1 cellular context compared by ENCODE assay signal in genomic region chr5:132829742-132830435, GRCh38.
TF ChIP-seq lines count a peak whose summit lies in the region.

No MANE protein-coding gene starts in this region.

TF ChIP-seq in K562, 482 proteins besides CTCF, POLR2A, EP300 and RAD21 (continued from another document and continues in another):
- TF ChIP-seq RCOR1 (IDR thresholded peaks at IDR 0.05; ENCODE audit: borderline replicate concordance in 1 of 2, low read depth in 2 of 2, low read length in 2 of 2) (0 out of 4 replicates have a peak, but pooled peaks of 1 of the 2 experiments have one; percentile 34), PML (IDR thresholded peaks at IDR 0.05; ENCODE audit: low read length) (no peak), CUX1 (CRISPR knock-in tag; IDR thresholded peaks at IDR 0.05) (no peak), STAT5B (CRISPR knock-in tag; IDR thresholded peaks at IDR 0.05) (no peak), HNRNPLL (IDR thresholded peaks at IDR 0.05; ENCODE audit: low read depth, low read length, poor library complexity, severe bottlenecking) (peak; percentile 84), ZC3H4 (CRISPR knock-in tag; IDR thresholded peaks at IDR 0.05; ENCODE audit: borderline replicate concordance) (peak; percentile 72; the same call in 1 of the 2 replicates), FIP1L1 (IDR thresholded peaks at IDR 0.05; ENCODE audit: low read depth, low read length, poor library complexity, severe bottlenecking) (peak; percentile 55), ETV1 (tag; conservative IDR thresholded peaks at IDR 0.05; ENCODE audit: low read depth) (peak; percentile 31), CC2D1A (IDR thresholded peaks at IDR 0.05) (0 out of 2 replicates have a peak, but pooled peaks have one; percentile 24), STAT6 (CRISPR knock-in tag; IDR thresholded peaks at IDR 0.05) (0 out of 2 replicates have a peak, but pooled peaks have one; percentile 45), ATF7 (IDR thresholded peaks at IDR 0.05) (no peak; the same call in 1 of the 2 replicates), ZFX (CRISPR knock-in tag; IDR thresholded peaks at IDR 0.05) (peak; percentile 88), SAFB (IDR thresholded peaks at IDR 0.05; ENCODE audit: borderline replicate concordance, low read depth, low read length) (peak; percentile 76; the same call in 1 of the 2 replicates), LCOR (CRISPR knock-in tag; IDR thresholded peaks at IDR 0.05) (peak; percentile 76), MAFF (IDR thresholded peaks at IDR 0.05; ENCODE audit: low read length) (no peak), HDAC6 (IDR thresholded peaks at IDR 0.05; ENCODE audit: low read depth, low read length) (0 out of 2 replicates have a peak, but pooled peaks have one; percentile 41), ZBTB34 (CRISPR knock-in tag; IDR thresholded peaks at IDR 0.05) (no peak), CBX5 (IDR thresholded peaks at IDR 0.05; ENCODE audit: borderline replicate concordance, low read depth) (peak; percentile 49; the same call in 1 of the 2 replicates), TSHZ1 (CRISPR knock-in tag; IDR thresholded peaks at IDR 0.05) (no peak), ZBTB40 (IDR thresholded peaks at IDR 0.05) (no peak), ZBTB40 (CRISPR knock-in tag; IDR thresholded peaks at IDR 0.05) (no peak), CREM (IDR thresholded peaks at IDR 0.05; ENCODE audit: low read depth) (peak; percentile 55; the same call in 1 of the 2 replicates), TCF3 (CRISPR knock-in tag; IDR thresholded peaks at IDR 0.05) (peak; percentile 42; the same call in 1 of the 2 replicates), MTA1 (IDR thresholded peaks at IDR 0.05; ENCODE audit: borderline replicate concordance) (peak; percentile 15; the same call in 1 of the 2 replicates), HNRNPL (IDR thresholded peaks at IDR 0.05; ENCODE audit: low read depth, low read length) (no peak), NR2C2 (CRISPR knock-in tag; IDR thresholded peaks at IDR 0.05) (peak; percentile 34; the same call in 1 of the 2 replicates), NR2C2 (tag; IDR thresholded peaks at IDR 0.05) (0 out of 2 replicates have a peak, but pooled peaks have one; percentile 10), HDAC1 (IDR thresholded peaks at IDR 0.05) (peak in 1 of 2 experiments; percentile 58; a peak in 2 of 4 replicates), E4F1 (CRISPR knock-in tag; IDR thresholded peaks at IDR 0.05; ENCODE audit: borderline replicate concordance) (no peak), HMGN3 (IDR thresholded peaks at IDR 0.05; ENCODE audit: borderline replicate concordance, extremely low read depth, insufficient read length, low read depth, low read length) (peak; percentile 3), ZBTB17 (CRISPR knock-in tag; IDR thresholded peaks at IDR 0.05) (peak; percentile 56; the same call in 1 of the 2 replicates), POLR2B (IDR thresholded peaks at IDR 0.05; ENCODE audit: low read depth, partially characterized antibody) (no peak)
